Comparison of ENCODE assay signal across 1 cellular context in genomic region chr9:112379177-112380101, GRCh38.
A peak's percentile ranks its signal among the peaks of the same experiment; 100 is the strongest.
TF ChIP-seq lines count a peak whose summit lies in the region.

No MANE protein-coding gene starts in this region.

TF ChIP-seq in HEK293, 187 proteins besides CTCF, POLR2A, EP300 and RAD21 (continued from another document):
- no peak for TF ChIP-seq PRDM2 (tag by site-specific recombination; IDR thresholded peaks at IDR 0.05; ENCODE audit: borderline replicate concordance)
- TF ChIP-seq ZBTB10 (tag by site-specific recombination; IDR thresholded peaks at IDR 0.05), result peak; percentile 61; the same call in 1 of the 2 replicates
- peak; percentile 77 for TF ChIP-seq KLF9 (tag by site-specific recombination; IDR thresholded peaks at IDR 0.05; ENCODE audit: low read depth)
- peak; percentile 27 for TF ChIP-seq ZNF660 (tag by site-specific recombination; IDR thresholded peaks at IDR 0.05)
- TF ChIP-seq SP3 (tag by site-specific recombination; IDR thresholded peaks at IDR 0.05), result peak; percentile 68
- peak; percentile 56; the same call in 1 of the 2 replicates for TF ChIP-seq ZNF692 (tag by site-specific recombination; IDR thresholded peaks at IDR 0.05)
- TF ChIP-seq ZNF184 (tag by site-specific recombination; IDR thresholded peaks at IDR 0.05), result no peak
- TF ChIP-seq ZNF280C (tag by site-specific recombination; IDR thresholded peaks at IDR 0.05), result no peak
- no peak for TF ChIP-seq MEIS1 (CRISPR knock-in tag; IDR thresholded peaks at IDR 0.05; ENCODE audit: borderline replicate concordance)
- no peak; the same call in none of the 2 replicates for TF ChIP-seq ZXDB (tag by site-specific recombination; IDR thresholded peaks at IDR 0.05)
- peak; percentile 76 for TF ChIP-seq PRDM10 (tag by site-specific recombination; IDR thresholded peaks at IDR 0.05)
- TF ChIP-seq ZNF585B (tag by site-specific recombination; IDR thresholded peaks at IDR 0.05), result no peak
- TF ChIP-seq ZBTB8A (tag by site-specific recombination; IDR thresholded peaks at IDR 0.05), result peak; percentile 92
